Comparison of ENCODE assay signal across 11 cellular contexts in the genomic region with DNA sequence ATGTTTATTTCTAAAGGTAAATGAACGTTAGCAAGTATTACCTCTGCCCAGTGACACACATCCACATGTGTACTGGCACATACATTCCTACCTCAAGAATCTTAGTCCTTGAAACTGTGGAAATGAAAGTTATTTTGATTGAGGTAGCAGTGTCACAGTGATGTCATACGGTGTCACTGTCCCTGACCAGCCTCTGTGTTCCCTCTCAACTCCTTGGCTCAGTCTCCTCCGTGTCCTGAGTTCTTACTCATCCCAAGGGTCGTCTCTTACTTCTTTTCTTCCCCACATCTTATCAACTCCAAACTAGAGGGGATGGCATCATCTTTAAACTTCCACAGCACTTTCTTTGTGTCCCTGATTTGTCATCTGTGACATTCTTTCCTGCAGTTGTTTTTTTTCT. TPM values are rescaled to one million over a fixed set of nuclear protein-coding genes. Genes with fewer than 3 reads are reported as not detected.
DNase-seq lines count a peak whose midpoint lies in the region; ATAC-seq lines count a peak whose summit lies in the region.
"Had no signal": no experiment of that assay in that cellular context is flagged by ENCODE, and none has a peak within 500 bp of the region (broad histone marks: within the 10 kb centered on the region; RNA-seq: fewer than 3 reads in every experiment).

No MANE protein-coding gene starts in this region.

- H3K36me3 Mint-ChIP-seq in activated T-cell treated with anti-CD3 and anti-CD28 coated beads, Interleukin-2, amount 50 U/mL, for 72 hours (ENCODE audit: insufficient read depth in 2 of 2): peaks cover 48 to 55% of the 10 kb centered on the region in 2 donors
- H3K36me3 Mint-ChIP-seq in activated naive CD8-positive, alpha-beta T cell: peaks cover 27% of the 10 kb centered on the region
- H3K36me3 Mint-ChIP-seq in stimulated activated naive CD8-positive, alpha-beta T cell treated with anti-CD3 and anti-CD28 coated beads, Interleukin-15, Interleukin-2, amounts not matched to agents 100 ng/mL and 50 ng/mL, for 24 hours (ENCODE audit: low read depth): peaks cover 65% of the 10 kb centered on the region

- peak; percentile 22 to 41 for ATAC-seq in activated T-cell treated with anti-CD3 and anti-CD28 coated beads, Interleukin-2, amount 50 U/mL, for 72 hours (replicated peaks in 1 of 2)
- ATAC-seq: left lobe of liver had no signal

- DNase-seq in activated T-cell treated with anti-CD3 and anti-CD28 coated beads, Interleukin-2, amount 50 U/mL, for 72 hours: no peak
- no peak for DNase-seq in activated T-cell treated with anti-CD3 and anti-CD28 coated beads, Interleukin-2, amount 50 U/mL, for 48 hours
- peak; percentile 57 for DNase-seq in kidney tubule cell (ENCODE audit: low spot score)
- DNase-seq in NCI-H524 (lab: John Stamatoyannopoulos, UW): no peak
- no peak for DNase-seq in NCI-H345 treated with DMSO at 0.1 percent for 48 hours (lab: John Stamatoyannopoulos, UW; ENCODE audit: unreplicated experiment)
- no peak for DNase-seq in NCI-H526 treated with DMSO at 0.1 percent for 48 hours (lab: John Stamatoyannopoulos, UW)
- DNase-seq: KG1, NCI-H524 treated with DMSO at 0.1 percent for 48 hours had no signal

- H3K4me3 Mint-ChIP-seq in activated T-cell treated with anti-CD3 and anti-CD28 coated beads, Interleukin-2, amount 50 U/mL, for 72 hours: peak overlapping the region; percentile 95 to 96
- H3K4me3 Mint-ChIP-seq in activated naive CD8-positive, alpha-beta T cell: peak overlapping the region; percentile 93
- H3K4me3 Mint-ChIP-seq in stimulated activated naive CD8-positive, alpha-beta T cell treated with anti-CD3 and anti-CD28 coated beads, Interleukin-15, Interleukin-2, amounts not matched to agents 100 ng/mL and 50 ng/mL, for 24 hours: peak overlapping the region; percentile 97

- no peaks in the 10 kb centered on the region for H3K27me3 Mint-ChIP-seq in activated T-cell treated with anti-CD3 and anti-CD28 coated beads, Interleukin-2, amount 50 U/mL, for 72 hours (ENCODE audit: low read depth)
- no peaks in the 10 kb centered on the region for H3K27me3 Mint-ChIP-seq in activated naive CD8-positive, alpha-beta T cell
- H3K27me3 Mint-ChIP-seq in stimulated activated naive CD8-positive, alpha-beta T cell treated with anti-CD3 and anti-CD28 coated beads, Interleukin-15, Interleukin-2, amounts not matched to agents 100 ng/mL and 50 ng/mL, for 24 hours: no peaks in the 10 kb centered on the region

- H3K4me1 Mint-ChIP-seq in activated T-cell treated with anti-CD3 and anti-CD28 coated beads, Interleukin-2, amount 50 U/mL, for 72 hours (ENCODE audit: low read depth): peaks cover 78% of the 10 kb centered on the region
- H3K4me1 Mint-ChIP-seq in activated naive CD8-positive, alpha-beta T cell (ENCODE audit: low read depth): peaks cover 77% of the 10 kb centered on the region
- H3K4me1 Mint-ChIP-seq in stimulated activated naive CD8-positive, alpha-beta T cell treated with anti-CD3 and anti-CD28 coated beads, Interleukin-15, Interleukin-2, amounts not matched to agents 100 ng/mL and 50 ng/mL, for 24 hours (ENCODE audit: low read depth): peaks cover 84% of the 10 kb centered on the region

- peak overlapping the region; percentile 99 for H3K27ac Mint-ChIP-seq in activated T-cell treated with anti-CD3 and anti-CD28 coated beads, Interleukin-2, amount 50 U/mL, for 72 hours
- peak overlapping the region; percentile 99 for H3K27ac Mint-ChIP-seq in activated naive CD8-positive, alpha-beta T cell
- peak overlapping the region; percentile 98 for H3K27ac Mint-ChIP-seq in stimulated activated naive CD8-positive, alpha-beta T cell treated with anti-CD3 and anti-CD28 coated beads, Interleukin-15, Interleukin-2, amounts not matched to agents 100 ng/mL and 50 ng/mL, for 24 hours

- H3K9me3 Mint-ChIP-seq in activated T-cell treated with anti-CD3 and anti-CD28 coated beads, Interleukin-2, amount 50 U/mL, for 72 hours: no peaks in the 10 kb centered on the region
- no peaks in the 10 kb centered on the region for H3K9me3 Mint-ChIP-seq in activated naive CD8-positive, alpha-beta T cell (ENCODE audit: low read depth)
- H3K9me3 Mint-ChIP-seq in stimulated activated naive CD8-positive, alpha-beta T cell treated with anti-CD3 and anti-CD28 coated beads, Interleukin-15, Interleukin-2, amounts not matched to agents 100 ng/mL and 50 ng/mL, for 24 hours: no peaks in the 10 kb centered on the region

RNA-seq across cellular contexts. Expression of gene NCK2, which starts 3.3 kb away (rescaled TPM):
- total RNA-seq in activated T-cell treated with anti-CD3 and anti-CD28 coated beads, Interleukin-2, amount 50 U/mL, for 72 hours: 100 to 1,000 TPM; 159 to 161 TPM
